Comparison of ENCODE assay signal across 9 cellular contexts in the genomic region with DNA sequence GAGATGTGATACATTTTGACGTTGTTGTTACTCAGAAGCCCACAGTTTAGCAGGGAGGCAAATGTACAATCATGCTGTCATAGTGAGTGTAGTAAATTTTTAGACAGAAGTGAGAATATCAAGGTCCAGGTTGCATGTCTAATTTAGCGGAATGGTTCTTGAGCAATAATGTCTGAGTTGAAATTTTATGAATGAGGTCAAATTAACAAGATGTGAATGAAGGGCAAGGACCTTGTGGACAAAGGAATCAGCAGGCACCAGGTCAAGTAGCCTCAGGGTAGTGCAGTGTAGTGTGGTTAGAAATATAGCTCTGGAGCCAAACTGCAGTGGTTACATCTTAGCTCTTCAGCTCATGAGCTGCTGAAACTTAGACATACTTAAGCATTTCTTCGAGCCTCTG. TPM values are rescaled to one million over a fixed set of nuclear protein-coding genes. Genes with fewer than 3 reads are reported as not detected.
DNase-seq lines count a peak whose midpoint lies in the region; ATAC-seq and TF ChIP-seq lines count a peak whose summit lies in the region.
"Had no signal": no experiment of that assay in that cellular context is flagged by ENCODE, and none has a peak within 500 bp of the region (broad histone marks: within the 10 kb centered on the region; RNA-seq: fewer than 3 reads in every experiment).

No MANE protein-coding gene starts in this region.

- no peaks in the 10 kb centered on the region for H3K36me3 ChIP-seq in RWPE2 (ENCODE audit: low read depth)
- no peaks in the 10 kb centered on the region for H3K36me3 ChIP-seq in spleen

- no peak for DNase-seq in activated T-cell treated with anti-CD3 and anti-CD28 coated beads, Interleukin-2, amount 50 U/mL, for 24 hours
- no peak for DNase-seq in activated T-cell treated with anti-CD3 and anti-CD28 coated beads, Interleukin-2, amount 50 U/mL, for 48 hours
- DNase-seq in RWPE2 (ENCODE audit: low spot score) (no peak), epithelial cell of proximal tubule (ENCODE audit: low read depth) (peak; percentile 60), spleen (no peak), RWPE1 (ENCODE audit: low spot score) (no peak), NCI-H510A treated with DMSO at 0.1 percent for 48 hours (lab: John Stamatoyannopoulos, UW) (no peak), erythroblast (lab: John Stamatoyannopoulos, UW) (no peak)
- DNase-seq: caudate nucleus had no signal

- H3K27ac Mint-ChIP-seq in activated T-cell treated with anti-CD3 and anti-CD28 coated beads, Interleukin-2, amount 50 U/mL, for 24 hours, result peak overlapping the region; percentile 95

- peak overlapping the region; percentile 90 for H3K27ac ChIP-seq in RWPE2 (ENCODE audit: poor library complexity, severe bottlenecking)
- peak overlapping the region in 7 of 8 donors; percentile 57 to 79 (median 67) for H3K27ac ChIP-seq in spleen
- no peak overlapping the region for H3K27ac ChIP-seq in RWPE1

- H3K4me1 Mint-ChIP-seq in activated T-cell treated with anti-CD3 and anti-CD28 coated beads, Interleukin-2, amount 50 U/mL, for 24 hours (ENCODE audit: low read depth), result peaks cover 70% of the 10 kb centered on the region

- CTCF ChIA-PET in RWPE1 (lab: Yijun Ruan, JAX), result no interaction called here

- TF ChIP-seq CTCF in RWPE2 (IDR thresholded peaks at IDR 0.05; ENCODE audit: poor library complexity, severe bottlenecking) (no peak), epithelial cell of proximal tubule (conservative IDR thresholded peaks at IDR 0.05; ENCODE audit: low read depth, low read length) (no peak), spleen (IDR thresholded peaks at IDR 0.05 in 8 of 11, conservative IDR thresholded peaks at IDR 0.05 in 3 of 11) (no peak), RWPE1 (conservative IDR thresholded peaks at IDR 0.05; ENCODE audit: low read depth) (no peak)

- peaks cover 22% of the 10 kb centered on the region for H3K36me3 Mint-ChIP-seq in activated T-cell treated with anti-CD3 and anti-CD28 coated beads, Interleukin-2, amount 50 U/mL, for 24 hours (ENCODE audit: low read depth)

- H3K4me1 ChIP-seq in RWPE2 (ENCODE audit: insufficient read depth, poor library complexity, severe bottlenecking) (peaks cover 38% of the 10 kb centered on the region), spleen (peaks cover 34 to 80% (median 62%) of the 10 kb centered on the region in 6 donors)

- H3K27me3 Mint-ChIP-seq in activated T-cell treated with anti-CD3 and anti-CD28 coated beads, Interleukin-2, amount 50 U/mL, for 24 hours, result no peaks in the 10 kb centered on the region

- ATAC-seq in RWPE2 (ENCODE audit: low read depth), result no peak; the same call in 2 of the 3 replicates

- 59 to 81% (median 71%) methylated on average over 3 of the region's 3 CpGs for WGBS in spleen, 5 donors

- H3K4me3 ChIP-seq in RWPE2 (ENCODE audit: severe bottlenecking) (no peak overlapping the region), epithelial cell of proximal tubule (ENCODE audit: low read depth, low read length) (no peak overlapping the region), spleen (peak overlapping the region in 1 of 8 donors; percentile 14)

- intact Hi-C loops in spleen (cut with DNase I; ENCODE audit: low total_unique reads), result no loop called here

- POLR2A ChIA-PET in RWPE1 (lab: Yijun Ruan, JAX; ENCODE audit: low non-redundant PET), result no interaction called here

- TF ChIP-seq POLR2A in spleen (IDR thresholded peaks at IDR 0.05) (no peak), erythroblast (IDR thresholded peaks at IDR 0.05; ENCODE audit: low read length) (no peak)

- H3K27me3 ChIP-seq in RWPE2 (ENCODE audit: insufficient read depth, poor library complexity, severe bottlenecking) (no peaks in the 10 kb centered on the region), spleen (replicated peaks in 1 of 7) (no peaks in the 10 kb centered on the region)

- peaks cover 8% of the 10 kb centered on the region for H3K9me3 Mint-ChIP-seq in activated T-cell treated with anti-CD3 and anti-CD28 coated beads, Interleukin-2, amount 50 U/mL, for 24 hours

- H3K9me3 ChIP-seq in RWPE2 (ENCODE audit: severe bottlenecking), result no peaks in the 10 kb centered on the region
- H3K9me3 ChIP-seq in spleen, result no peaks in the 10 kb centered on the region

- H3K4me3 Mint-ChIP-seq in activated T-cell treated with anti-CD3 and anti-CD28 coated beads, Interleukin-2, amount 50 U/mL, for 24 hours, result no peak overlapping the region

RNA-seq across cellular contexts. Expression of gene TNFSF8, which starts 36.2 kb away (rescaled TPM):
- total RNA-seq in epithelial cell of proximal tubule (not detected in 2 replicates), spleen (10 to 100 TPM in 5 of 7 donors, 1 to 10 TPM in 2; 7.1 to 42.7 (median 19.2) TPM)
- 10 to 100 TPM in 2 of 3 donors, 1 to 10 TPM in 1; 4.8 to 16.0 (median 10.2) TPM for polyA plus RNA-seq in spleen
